17 cellular contexts compared by ENCODE assay signal in the genomic region with DNA sequence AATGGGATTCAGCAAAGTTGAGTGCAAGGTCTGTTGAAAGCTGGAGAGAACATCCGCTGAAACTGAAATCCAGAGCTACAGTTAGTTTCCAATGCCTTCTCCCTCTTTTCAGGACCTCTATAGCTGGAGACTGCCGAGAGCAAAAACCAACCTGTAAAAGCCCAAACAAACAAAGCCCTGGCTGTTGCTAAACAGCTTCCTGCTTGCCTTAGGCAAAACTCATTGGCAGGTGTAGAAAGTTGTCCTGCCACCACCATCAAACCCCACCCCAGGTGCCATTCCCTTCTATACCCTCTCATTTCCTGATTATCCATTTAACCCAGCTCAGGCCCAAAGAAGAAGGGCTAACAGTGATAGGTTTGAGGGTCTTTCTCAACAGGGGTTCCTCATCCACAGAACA. TPM values are rescaled to one million over a fixed set of nuclear protein-coding genes. Genes with fewer than 3 reads are reported as not detected.
A peak's percentile ranks its signal among the peaks of the same experiment; 100 is the strongest.
DNase-seq lines count a peak whose midpoint lies in the region; ATAC-seq and TF ChIP-seq lines count a peak whose summit lies in the region.
"Had no signal": no experiment of that assay in that cellular context is flagged by ENCODE, and none has a peak within 500 bp of the region (broad histone marks: within the 10 kb centered on the region; RNA-seq: fewer than 3 reads in every experiment).

No MANE protein-coding gene starts in this region.

- in situ Hi-C loops in mammary epithelial cell (cut with MboI; ENCODE audit: low sequenced_read_pairs in 2 of 2): no loop called here

- H3K36me3 ChIP-seq in mammary epithelial cell (ENCODE audit: insufficient read depth, low read length) (peaks cover 19% of the 10 kb centered on the region), adrenal gland (replicated peaks in 1 of 2) (peaks cover 0 to 93% of the 10 kb centered on the region in 2 donors), spleen (peaks cover 17 to 100% (median 93%) of the 10 kb centered on the region in 6 donors)

- no peaks in the 10 kb centered on the region for H3K79me2 ChIP-seq in mammary epithelial cell (ENCODE audit: insufficient read depth, low read length)

- H3K27me3 ChIP-seq in mammary epithelial cell (ENCODE audit: insufficient read depth, low read length) (no peaks in the 10 kb centered on the region), adrenal gland (no peaks in the 10 kb centered on the region), spleen (replicated peaks in 1 of 7) (no peaks in the 10 kb centered on the region)
- H3K27me3 ChIP-seq: BE2C had no signal

- TF ChIP-seq CTCF in MCF 10A (IDR thresholded peaks at IDR 0.05; ENCODE audit: unreplicated experiment): no peak
- no peak for TF ChIP-seq CTCF in mammary epithelial cell (conservative IDR thresholded peaks at IDR 0.05 in 1 of 2, IDR thresholded peaks at IDR 0.05 in 1 of 2; ENCODE audit: extremely low read depth in 1 of 2, insufficient read depth in 1 of 2, low read depth in 1 of 2, low read length in 2 of 2)
- no peak for TF ChIP-seq CTCF in adrenal gland (IDR thresholded peaks at IDR 0.05)
- no peak for TF ChIP-seq CTCF in spleen (IDR thresholded peaks at IDR 0.05 in 8 of 11, conservative IDR thresholded peaks at IDR 0.05 in 3 of 11)

- H3K4me1 ChIP-seq in mammary epithelial cell (ENCODE audit: insufficient read depth, low read length) (no peaks in the 10 kb centered on the region), adrenal gland (replicated peaks in 1 of 2) (no peaks in the 10 kb centered on the region), spleen (peaks cover 0 to 3% (median 0%) of the 10 kb centered on the region in 6 donors)
- H3K4me1 ChIP-seq: BE2C had no signal

- CTCF ChIA-PET in MCF 10A (lab: Yijun Ruan, JAX) (interaction anchor here (0.6 to 2.2 kb wide), 5 partner anchors 10 to 59 kb away, joined by 3 to 6 read pairs (median 4); no protein-coding TSS in a partner anchor), mammary epithelial cell (lab: Charles Lee; ENCODE audit: low non-redundant PET) (no interaction called here)

- 100% methylated on average over 2 of the region's 2 CpGs for WGBS in mammary epithelial cell (ENCODE audit: low coverage, missing lambda C conversion rate)
- 96 to 100% (median 97%) methylated on average over 2 of the region's 2 CpGs for WGBS in adrenal gland, 4 donors
- WGBS in spleen, 5 donors: 91 to 98% (median 94%) methylated on average over 2 of the region's 2 CpGs

- H3K4me3 ChIP-seq in mammary epithelial cell (replicated peaks in 1 of 3; ENCODE audit: insufficient read depth in 1 of 3, low read depth in 2 of 3, low read length in 3 of 3) (no peak overlapping the region), adrenal gland (no peak overlapping the region), spleen (no peak overlapping the region)
- H3K4me3 ChIP-seq: GM12878, SK-N-MC had no signal

- dilution Hi-C loops in mammary epithelial cell (cut with HindIII; ENCODE audit: low sequenced_read_pairs): no loop called here

- no peak overlapping the region for H3K9ac ChIP-seq in mammary epithelial cell (ENCODE audit: insufficient read depth, low read length)

- no peaks in the 10 kb centered on the region for H4K20me1 ChIP-seq in mammary epithelial cell (ENCODE audit: insufficient read depth, low read length)

- H3K9me3 ChIP-seq in mammary epithelial cell (replicated peaks; ENCODE audit: insufficient read depth, low read length): no peaks in the 10 kb centered on the region
- no peaks in the 10 kb centered on the region for H3K9me3 ChIP-seq in adrenal gland (replicated peaks in 1 of 3)
- H3K9me3 ChIP-seq in spleen: peaks cover 0 to 3% (median 0%) of the 10 kb centered on the region in 8 donors
- H3K9me3 ChIP-seq: BE2C had no signal

- no peak for TF ChIP-seq POLR2A in adrenal gland (IDR thresholded peaks at IDR 0.05)
- TF ChIP-seq POLR2A in spleen (IDR thresholded peaks at IDR 0.05): no peak

- no peak overlapping the region for H3K4me2 ChIP-seq in mammary epithelial cell (ENCODE audit: insufficient read depth, low read depth, low read length)

- H3K27me3 Mint-ChIP-seq in MCF 10A (ENCODE audit: insufficient read depth, unreplicated experiment): no peaks in the 10 kb centered on the region
- no peaks in the 10 kb centered on the region for H3K27me3 Mint-ChIP-seq in activated T-helper 17 cell treated with anti-CD3 and anti-CD28 coated beads, Interleukin-2, amount 50 U/mL, for 72 hours
- H3K27me3 Mint-ChIP-seq: CD4-positive, CD25-positive, alpha-beta regulatory T cell; IgD-negative memory B cell had no signal

- intact Hi-C loops in MCF 10A (cut with micrococcal nuclease): no loop called here
- intact Hi-C loops in mammary epithelial cell (cut with micrococcal nuclease): no loop called here
- intact Hi-C loops in left colon (cut with DNase I, micrococcal nuclease): no loop called here
- intact Hi-C loops in adrenal gland (cut with DNase I): no loop called here
- intact Hi-C loops in spleen (cut with DNase I; ENCODE audit: low total_unique reads): no loop called here

- no peaks in the 10 kb centered on the region for H3K9me3 Mint-ChIP-seq in MCF 10A (ENCODE audit: unreplicated experiment)
- H3K9me3 Mint-ChIP-seq in activated T-helper 17 cell treated with anti-CD3 and anti-CD28 coated beads, Interleukin-2, amount 50 U/mL, for 72 hours: peaks cover 3% of the 10 kb centered on the region
- H3K9me3 Mint-ChIP-seq: IgD-negative memory B cell had no signal

- no peak overlapping the region for H3K27ac ChIP-seq in mammary epithelial cell (ENCODE audit: insufficient read depth, low read depth, low read length)
- H3K27ac ChIP-seq in adrenal gland: no peak overlapping the region
- H3K27ac ChIP-seq in spleen: no peak overlapping the region
- H3K27ac ChIP-seq: SK-N-MC had no signal

- peaks cover 2% of the 10 kb centered on the region for H3K4me1 Mint-ChIP-seq in MCF 10A (ENCODE audit: insufficient read depth, unreplicated experiment)
- H3K4me1 Mint-ChIP-seq in activated T-helper 17 cell treated with anti-CD3 and anti-CD28 coated beads, Interleukin-2, amount 50 U/mL, for 72 hours: peaks cover 4% of the 10 kb centered on the region

- H3K27ac Mint-ChIP-seq in MCF 10A (ENCODE audit: low read depth, unreplicated experiment): no peak overlapping the region
- peak overlapping the region; percentile 13 for H3K27ac Mint-ChIP-seq in activated T-helper 17 cell treated with anti-CD3 and anti-CD28 coated beads, Interleukin-2, amount 50 U/mL, for 72 hours

- no peak overlapping the region for H2AFZ ChIP-seq in mammary epithelial cell (ENCODE audit: low read depth, low read length)

- peaks cover 89% of the 10 kb centered on the region for H3K36me3 Mint-ChIP-seq in MCF 10A (ENCODE audit: insufficient read depth, unreplicated experiment)
- peaks cover 100% of the 10 kb centered on the region for H3K36me3 Mint-ChIP-seq in activated T-helper 17 cell treated with anti-CD3 and anti-CD28 coated beads, Interleukin-2, amount 50 U/mL, for 72 hours (ENCODE audit: low read depth)

- POLR2A ChIA-PET in MCF 10A (lab: Yijun Ruan, JAX): interaction anchor here (0.6 to 0.9 kb wide), 4 partner anchors 12 to 403 kb away, joined by 3 read pairs; no protein-coding TSS in a partner anchor

- DNase-seq in MCF 10A (ENCODE audit: unreplicated experiment) (peak; percentile 24), mammary epithelial cell (no peak), left colon (no peak), NOMO-1 (lab: John Stamatoyannopoulos, UW; ENCODE audit: unreplicated experiment in 2 of 2) (no peak), adrenal gland (no peak), spleen (no peak)
- DNase-seq: BE2C; CD4-positive, CD25-positive, alpha-beta regulatory T cell; H7; NCI-H2029; NCI-H2171 treated with DMSO at 0.1 percent for 48 hours; NCI-H446; Right ventricle myocardium superior had no signal

- no peak for ATAC-seq in activated T-helper 17 cell treated with anti-CD3 and anti-CD28 coated beads, Interleukin-2, amount 50 U/mL, for 72 hours (replicated peaks)
- peak; percentile 69 for ATAC-seq in left colon
- ATAC-seq: GM12878 had no signal

- no peak overlapping the region for H3K4me3 Mint-ChIP-seq in MCF 10A (ENCODE audit: unreplicated experiment)
- H3K4me3 Mint-ChIP-seq in activated T-helper 17 cell treated with anti-CD3 and anti-CD28 coated beads, Interleukin-2, amount 50 U/mL, for 72 hours: no peak overlapping the region
- H3K4me3 Mint-ChIP-seq: CD4-positive, CD25-positive, alpha-beta regulatory T cell; IgD-negative memory B cell had no signal

- BruUV-seq in MCF 10A (replicated peaks; lab: Mats Ljungman, UMichigan) (no TSS peak), mammary epithelial cell (replicated peaks; lab: Mats Ljungman, UMichigan) (no TSS peak)

RNA-seq across cellular contexts. Expression of a gene that starts 24.7 kb away (rescaled TPM):
- total RNA-seq in MCF 10A (2022) (7.4 and 9.3 TPM in 2 replicates), mammary epithelial cell (1 to 10 TPM; 4.8 to 9.5 TPM), left colon (10 to 100 TPM; 14.7 to 15.4 TPM), adrenal gland (10 to 100 TPM in 5 of 8 donors, 1 to 10 TPM in 3; 3.5 to 15.0 (median 11.0) TPM), spleen (10 to 100 TPM; 11.9 to 16.0 (median 13.6) TPM)
- polyA plus RNA-seq in mammary epithelial cell (3.0 TPM), adrenal gland (10 to 100 TPM in 1 of 3 donors, 1 to 10 TPM in 2; 3.4 to 10.1 (median 5.0) TPM), spleen (1 to 10 TPM; 4.4 to 5.0 (median 4.6) TPM)
- polyA minus RNA-seq in mammary epithelial cell: 5.3 TPM
- total RNA-seq in activated T-helper 17 cell treated with anti-CD3 and anti-CD28 coated beads, Interleukin-2, amount 50 U/mL, for 72 hours: 10 to 100 TPM; 15.0 to 16.4 TPM
